In genomic region chr1:161304927-161305871, GRCh38 we compare ENCODE assay signal across 8 cellular contexts. TPM values are rescaled to one million over a fixed set of nuclear protein-coding genes. Genes with fewer than 3 reads are reported as not detected.
DNase-seq lines count a peak whose midpoint lies in the region; TF ChIP-seq lines count a peak whose summit lies in the region.

No MANE protein-coding gene starts in this region.

- peaks cover 11 to 12% of the 10 kb centered on the region in 2 donors for H3K4me1 ChIP-seq in mucosa of rectum (ENCODE audit: control insufficient read depth in 2 of 2, insufficient read depth in 2 of 2, low read length in 2 of 2)

- H3K4me3 ChIP-seq in cardiac fibroblast (replicated peaks in 1 of 2; ENCODE audit: low read depth in 2 of 2, low read length in 2 of 2), result peak overlapping the region; percentile 66 to 70
- H3K4me3 ChIP-seq in mucosa of rectum (ENCODE audit: low read length in 2 of 2), result peak overlapping the region; percentile 85 to 86

- peak overlapping the region in 1 of 2 donors; percentile 52 for H3K27ac ChIP-seq in mucosa of rectum (ENCODE audit: low read depth in 2 of 2, low read length in 2 of 2)

- DNase-seq in stimulated activated CD4-positive, alpha-beta T cell treated with anti-CD3 and anti-CD28 coated beads, Interleukin-4, amount 100 ng/mL, for 1 hour, result peak; percentile 16
- DNase-seq in stimulated activated CD4-positive, alpha-beta T cell treated with anti-CD3 and anti-CD28 coated beads, Interleukin-4, amount 100 ng/mL, for 4 hours, result no peak
- DNase-seq in cardiac fibroblast (ENCODE audit: low read depth in 2 of 2) (no peak), NCI-H524 (lab: John Stamatoyannopoulos, UW) (no peak), ecto neural progenitor cell (ENCODE audit: low spot score) (no peak), GM13977 (ENCODE audit: low spot score) (no peak), cerebellum (ENCODE audit: low spot score) (no peak)

- in situ Hi-C loops in GM13977 (cut with MboI; ENCODE audit: low pct_unique_long_range_greater_than_20kb, low sequenced_read_pairs, unreplicated experiment), result no loop called here

- H3K36me3 ChIP-seq in mucosa of rectum (ENCODE audit: control insufficient read depth in 2 of 2, insufficient read depth in 2 of 2, low read length in 2 of 2), result no peaks in the 10 kb centered on the region

- TF ChIP-seq CTCF in cardiac fibroblast (IDR thresholded peaks at IDR 0.05; ENCODE audit: low read depth, low read length) (no peak), GM13977 (IDR thresholded peaks at IDR 0.05; ENCODE audit: extremely low read depth, insufficient read depth, missing control alignments) (no peak)

- peaks cover 0 to under 1% of the 10 kb centered on the region in 2 donors for H3K27me3 ChIP-seq in mucosa of rectum (ENCODE audit: control insufficient read depth in 2 of 2, insufficient read depth in 2 of 2, low read length in 2 of 2)

- H3K9me3 ChIP-seq in mucosa of rectum (ENCODE audit: control insufficient read depth in 2 of 2, low read length in 2 of 2), result no peaks in the 10 kb centered on the region

- H3K9ac ChIP-seq in mucosa of rectum (ENCODE audit: low read depth in 1 of 2, low read length in 2 of 2), result peak overlapping the region; percentile 6 to 77

RNA-seq across cellular contexts. Expression of gene MPZ, which starts 4.6 kb away (rescaled TPM):
- 1.1 TPM for total RNA-seq in cerebellum

RNA-seq across cellular contexts. Expression of gene SDHC, which starts 9.0 kb away (rescaled TPM):
- 24.9 TPM for total RNA-seq in cerebellum

RNA-seq across cellular contexts. Expression of gene PCP4L1, which starts 46.7 kb away (rescaled TPM):
- total RNA-seq in cerebellum, result 13.0 TPM
